ENCODE assay signal across 22 cellular contexts in the genomic region with DNA sequence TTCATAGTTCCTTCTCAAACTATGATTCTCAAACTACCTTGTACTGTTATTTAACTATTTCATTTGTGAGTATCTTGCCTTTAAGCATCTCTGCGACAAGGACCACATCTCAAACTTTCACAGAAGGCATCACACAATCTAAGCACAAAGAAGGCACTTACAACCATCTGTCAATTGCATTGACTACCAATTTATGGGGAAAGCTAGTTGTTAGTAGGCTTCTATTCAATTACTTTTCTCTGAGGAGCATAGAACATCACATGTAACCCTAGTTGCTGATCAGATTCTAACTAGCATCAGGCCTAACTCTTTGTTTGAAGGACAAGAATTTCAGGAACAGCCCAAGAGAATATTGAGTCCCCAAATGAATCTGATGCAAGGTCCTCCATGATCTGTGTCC.
"Had no signal": no experiment of that assay in that cellular context is flagged by ENCODE, and none has a peak within 500 bp of the region (broad histone marks: within the 10 kb centered on the region; RNA-seq: fewer than 3 reads in every experiment).

No MANE protein-coding gene starts in this region.

- H3K27ac Mint-ChIP-seq: naive thymus-derived CD8-positive, alpha-beta T cell; stimulated activated memory B cell treated with anti-CD40 and anti-IgM and Interleukin-4, amounts not matched to agents 10 μg/mL and 1 μg/mL and 100 μg/mL, for 72 hours; stimulated activated naive CD8-positive, alpha-beta T cell treated with anti-CD3 and anti-CD28 coated beads, Interleukin-15, Interleukin-2, amounts not matched to agents 100 ng/mL and 50 ng/mL, for 24 hours had no signal

- H3K36me3 Mint-ChIP-seq: naive thymus-derived CD8-positive, alpha-beta T cell; stimulated activated memory B cell treated with anti-CD40 and anti-IgM and Interleukin-4, amounts not matched to agents 10 μg/mL and 1 μg/mL and 100 μg/mL, for 72 hours had no signal

- H3K36me3 ChIP-seq: gastrocnemius medialis, heart left ventricle, ovary, spleen, thoracic aorta, vagina had no signal

- H3K4me1 ChIP-seq: gastrocnemius medialis, heart left ventricle, psoas muscle, spleen, vagina had no signal

- H3K27me3 Mint-ChIP-seq: stimulated activated memory B cell treated with anti-CD40 and anti-IgM and Interleukin-4, amounts not matched to agents 10 μg/mL and 1 μg/mL and 100 μg/mL, for 72 hours; stimulated activated naive CD8-positive, alpha-beta T cell treated with anti-CD3 and anti-CD28 coated beads, Interleukin-15, Interleukin-2, amounts not matched to agents 100 ng/mL and 50 ng/mL, for 24 hours had no signal

- H3K4me3 Mint-ChIP-seq: naive thymus-derived CD8-positive, alpha-beta T cell; stimulated activated memory B cell treated with anti-CD40 and anti-IgM and Interleukin-4, amounts not matched to agents 10 μg/mL and 1 μg/mL and 100 μg/mL, for 72 hours; stimulated activated naive CD8-positive, alpha-beta T cell treated with anti-CD3 and anti-CD28 coated beads, Interleukin-15, Interleukin-2, amounts not matched to agents 100 ng/mL and 50 ng/mL, for 24 hours had no signal

- H3K4me3 ChIP-seq: dorsolateral prefrontal cortex, gastrocnemius medialis, heart left ventricle, hepatocyte, ovary, psoas muscle, skin epidermis, spleen, thoracic aorta, vagina had no signal

- DNase-seq: dorsolateral prefrontal cortex; effector CD4-positive, alpha-beta T cell; foreskin fibroblast; gastrocnemius medialis; heart left ventricle; kidney; mesendoderm; naive thymus-derived CD8-positive, alpha-beta T cell; occipital lobe; ovary; posterior cingulate gyrus; psoas muscle; right cardiac atrium; spleen; stimulated activated CD4-positive, alpha-beta T cell treated with anti-CD3 and anti-CD28 coated beads, Interleukin-4, amount 100 ng/mL, for 4 hours; trophoblast cell had no signal

- H3K4me1 Mint-ChIP-seq: naive thymus-derived CD8-positive, alpha-beta T cell; stimulated activated memory B cell treated with anti-CD40 and anti-IgM and Interleukin-4, amounts not matched to agents 10 μg/mL and 1 μg/mL and 100 μg/mL, for 72 hours had no signal

- H3K27ac ChIP-seq: dorsolateral prefrontal cortex, gastrocnemius medialis, heart left ventricle, hepatocyte, ovary, psoas muscle, skin epidermis, spleen, thoracic aorta, vagina had no signal

- H3K9me3 ChIP-seq: gastrocnemius medialis, ovary, psoas muscle, thoracic aorta, vagina had no signal

- H3K9me3 Mint-ChIP-seq: naive thymus-derived CD8-positive, alpha-beta T cell; stimulated activated memory B cell treated with anti-CD40 and anti-IgM and Interleukin-4, amounts not matched to agents 10 μg/mL and 1 μg/mL and 100 μg/mL, for 72 hours; stimulated activated naive CD8-positive, alpha-beta T cell treated with anti-CD3 and anti-CD28 coated beads, Interleukin-15, Interleukin-2, amounts not matched to agents 100 ng/mL and 50 ng/mL, for 24 hours had no signal

- H3K27me3 ChIP-seq: gastrocnemius medialis, hepatocyte, ovary, vagina had no signal
